In genomic region chr9:99353408-99353807, GRCh38 we compare ENCODE assay signal across 15 cellular contexts.
DNase-seq lines count a peak whose midpoint lies in the region; TF ChIP-seq lines count a peak whose summit lies in the region.
"Had no signal": no experiment of that assay in that cellular context is flagged by ENCODE, and none has a peak within 500 bp of the region (broad histone marks: within the 10 kb centered on the region; RNA-seq: fewer than 3 reads in every experiment).

No MANE protein-coding gene starts in this region.

- H3K4me3 ChIP-seq in skeletal muscle tissue (ENCODE audit: low read length in 3 of 3), result no peak overlapping the region
- no peak overlapping the region for H3K4me3 ChIP-seq in dorsolateral prefrontal cortex

- H3K27me3 ChIP-seq in skeletal muscle tissue (ENCODE audit: control insufficient read depth in 3 of 3, insufficient read depth in 3 of 3, low read length in 3 of 3), result no peaks in the 10 kb centered on the region
- peaks cover 0 to 5% (median 0%) of the 10 kb centered on the region in 45 donors for H3K27me3 ChIP-seq in dorsolateral prefrontal cortex

- H3K9ac ChIP-seq in skeletal muscle tissue (ENCODE audit: low read depth in 1 of 3, low read length in 3 of 3), result no peak overlapping the region

- TF ChIP-seq CTCF in dorsolateral prefrontal cortex (IDR thresholded peaks at IDR 0.05 in 54 of 56, conservative IDR thresholded peaks at IDR 0.05 in 2 of 56; ENCODE audit: low read depth in 1 of 56, partially characterized antibody in 56 of 56), result no peak

- intact Hi-C loops in dorsolateral prefrontal cortex (cut with DNase I), result loop anchor here in 1 of 2 donors (10.0 kb wide), 1 partner anchor 61 kb away; no protein-coding TSS in a partner anchor

- no peaks in the 10 kb centered on the region for H3K9me3 ChIP-seq in skeletal muscle tissue (ENCODE audit: control insufficient read depth in 3 of 3, low read length in 3 of 3)

- DNase-seq in Daoy (ENCODE audit: low read depth), result peak; percentile 62
- DNase-seq in amniotic stem cell (lab: John Stamatoyannopoulos, UW), result peak; percentile 82
- DNase-seq in fibroblast of the conjunctiva (ENCODE audit: low read depth), result peak; percentile 94
- no peak for DNase-seq in NAMALWA (ENCODE audit: low spot score)
- no peak for DNase-seq in effector CD8-positive, alpha-beta T cell (lab: John Stamatoyannopoulos, UW)
- no peak for DNase-seq in dorsolateral prefrontal cortex
- DNase-seq in NCI-H2029 (lab: John Stamatoyannopoulos, UW), result no peak
- DNase-seq: activated CD8-positive, alpha-beta memory T cell treated with anti-CD3 and anti-CD28 coated beads, Interleukin-2, amount 50 U/mL, for 48 hours; amygdala; CD4-positive, CD25-positive, alpha-beta regulatory T cell; endodermal cell; NCI-H1417; NCI-H526; small intestine had no signal

- no peaks in the 10 kb centered on the region for H3K36me3 ChIP-seq in skeletal muscle tissue (ENCODE audit: control insufficient read depth in 3 of 3, insufficient read depth in 3 of 3, low read length in 3 of 3)

- peak overlapping the region; percentile 52 for H3K27ac ChIP-seq in skeletal muscle tissue (ENCODE audit: low read depth, low read length)
- H3K27ac ChIP-seq in dorsolateral prefrontal cortex, result peak overlapping the region in 1 of 59 donors; percentile 6

- H3K4me1 ChIP-seq in skeletal muscle tissue (ENCODE audit: control insufficient read depth in 3 of 3, insufficient read depth in 3 of 3, low read length in 3 of 3), result peaks cover 26 to 40% (median 29%) of the 10 kb centered on the region in 3 donors

Comparison
In these comparisons a context has a peak if more than half of its experiments do, and no peak if none do; other contexts are left out.
1. DNase-seq: peak in Daoy (single experiment), amniotic stem cell (single experiment) and fibroblast of the conjunctiva (single experiment); none in NAMALWA (single experiment), effector CD8-positive, alpha-beta T cell (single experiment), dorsolateral prefrontal cortex (0 of 10) and NCI-H2029 (single experiment).